19 cellular contexts compared by ENCODE assay signal in genomic region chrX:107632291-107632690, GRCh38. TPM values are rescaled to one million over a fixed set of nuclear protein-coding genes. Genes with fewer than 3 reads are reported as not detected.
A peak's percentile ranks its signal among the peaks of the same experiment; 100 is the strongest.
DNase-seq lines count a peak whose midpoint lies in the region; ATAC-seq, FAIRE-seq and TF ChIP-seq lines count a peak whose summit lies in the region.
"Had no signal": no experiment of that assay in that cellular context is flagged by ENCODE, and none has a peak within 500 bp of the region (broad histone marks: within the 10 kb centered on the region; RNA-seq: fewer than 3 reads in every experiment).

No MANE protein-coding gene starts in this region.

- TF ChIP-seq CTCF in omental fat pad (IDR thresholded peaks at IDR 0.05) (no peak), GM13977 (IDR thresholded peaks at IDR 0.05; ENCODE audit: extremely low read depth, insufficient read depth, missing control alignments) (no peak)

- no peaks in the 10 kb centered on the region for H3K27me3 Mint-ChIP-seq in T-helper 17 cell

- in situ Hi-C loops in GM13977 (cut with MboI; ENCODE audit: low pct_unique_long_range_greater_than_20kb, low sequenced_read_pairs, unreplicated experiment), result no loop called here

- peak overlapping the region; percentile 29 for H3K27ac Mint-ChIP-seq in T-helper 17 cell
- H3K27ac Mint-ChIP-seq: CD8-positive, alpha-beta T cell had no signal

- no peaks in the 10 kb centered on the region for H3K36me3 Mint-ChIP-seq in T-helper 17 cell (ENCODE audit: low read depth)

- ATAC-seq in T-helper 17 cell (no peak), omental fat pad (ENCODE audit: low FRiP score) (no peak), GM18909 (IDR thresholded peaks at IDR 0.05; ENCODE audit: poor library complexity, unreplicated experiment) (no peak)
- ATAC-seq: CD8-positive, alpha-beta T cell had no signal

- FAIRE-seq in H54 (lab: Jason Lieb, UNC), result peak; percentile 38
- FAIRE-seq: D721Med, GM18507, HTR-8/SVneo had no signal

- no peaks in the 10 kb centered on the region for H3K9me3 ChIP-seq in T-helper 17 cell (ENCODE audit: control insufficient read depth, low read length, poor library complexity, severe bottlenecking)
- H3K9me3 ChIP-seq: BE2C, SJCRH30 had no signal

- peaks cover 11% of the 10 kb centered on the region for H3K4me1 Mint-ChIP-seq in T-helper 17 cell

- TF ChIP-seq POLR2A in H54 (IDR thresholded peaks at IDR 0.05; ENCODE audit: low read depth, low read length), result no peak

- DNase-seq in EL (peak; percentile 64), H54 (ENCODE audit: insufficient read length, low spot score) (no peak), T-helper 17 cell (no peak), glomerular visceral epithelial cell (ENCODE audit: extremely low spot score) (peak; percentile 18), omental fat pad (ENCODE audit: low spot score) (no peak), HCEC 1CT (no peak), GM13977 (ENCODE audit: low spot score) (no peak)
- DNase-seq: BE2C; CD8-positive, alpha-beta T cell; DMS79 treated with DMSO at 0.1 percent for 48 hours; NCI-H1105; NCI-H187 treated with DMSO at 0.1 percent for 48 hours; NCI-H2171 treated with DMSO at 0.1 percent for 48 hours; NCI-H510A had no signal

- H3K4me3 Mint-ChIP-seq in T-helper 17 cell, result no peak overlapping the region
- H3K4me3 Mint-ChIP-seq: CD8-positive, alpha-beta T cell had no signal

RNA-seq across cellular contexts. Expression of gene PRPS1, which starts 4.0 kb away (rescaled TPM):
- total RNA-seq in T-helper 17 cell (10 to 100 TPM; 68.9 to 69.1 TPM), omental fat pad (10 to 100 TPM; 16.4 to 43.6 (median 24.8) TPM)

Comparison
In these comparisons a context has a peak if more than half of its experiments do, and no peak if none do; other contexts are left out.
1. DNase-seq: peak in EL (single experiment) and glomerular visceral epithelial cell (single experiment); none in H54 (single experiment), T-helper 17 cell (0 of 3), omental fat pad (single experiment), HCEC 1CT (single experiment) and GM13977 (single experiment).